ENCODE assay signal across 2 cellular contexts in genomic region chr17:81241203-81241602, GRCh38.
TF ChIP-seq lines count a peak whose summit lies in the region.

No MANE protein-coding gene starts in this region.

TF ChIP-seq in SK-N-SH, 30 proteins besides CTCF, POLR2A, EP300 and RAD21 (continued from another document):
- TF ChIP-seq PBX3 (IDR thresholded peaks at IDR 0.05) (no peak), FOXJ3 (CRISPR knock-in tag; IDR thresholded peaks at IDR 0.05) (no peak), GABPA (IDR thresholded peaks at IDR 0.05; ENCODE audit: low read depth) (no peak), FOXM1 (IDR thresholded peaks at IDR 0.05; ENCODE audit: low read depth) (no peak), EZH2phosphoT487 (IDR thresholded peaks at IDR 0.05; ENCODE audit: borderline replicate concordance, low read depth) (no peak), SMC3 (IDR thresholded peaks at IDR 0.05; ENCODE audit: low read depth, low read length) (no peak), TAF1 (IDR thresholded peaks at IDR 0.05; ENCODE audit: borderline replicate concordance, low read depth, low read length) (no peak), GATA2 (CRISPR knock-in tag; IDR thresholded peaks at IDR 0.05) (no peak), MAX (IDR thresholded peaks at IDR 0.05; ENCODE audit: low read depth) (no peak), YY1 (IDR thresholded peaks at IDR 0.05; ENCODE audit: low read depth) (no peak)
TF ChIP-seq in SK-N-SH: peak in this region for 0.

TF ChIP-seq in SK-N-SH treated with all-trans-retinoic acid at 6 μM for 48 hours, 23 proteins besides CTCF, POLR2A, EP300 and RAD21 (continued from another document):
- TF ChIP-seq ZNF565 (CRISPR knock-in tag; conservative IDR thresholded peaks at IDR 0.05; ENCODE audit: low read depth) = no peak
- no peak for TF ChIP-seq RARB (CRISPR knock-in tag; IDR thresholded peaks at IDR 0.05)
- TF ChIP-seq BACH2 (CRISPR knock-in tag; IDR thresholded peaks at IDR 0.05; ENCODE audit: borderline replicate concordance) = no peak
- no peak for TF ChIP-seq ZFP30 (CRISPR knock-in tag; IDR thresholded peaks at IDR 0.05)
- no peak for TF ChIP-seq POU6F1 (CRISPR knock-in tag; IDR thresholded peaks at IDR 0.05; ENCODE audit: borderline replicate concordance, low read depth)
- no peak for TF ChIP-seq OSR1 (CRISPR knock-in tag; IDR thresholded peaks at IDR 0.05)
- no peak for TF ChIP-seq ESRRG (CRISPR knock-in tag; IDR thresholded peaks at IDR 0.05)
- TF ChIP-seq GLIS3 (CRISPR knock-in tag; IDR thresholded peaks at IDR 0.05) = no peak
- no peak for TF ChIP-seq TSHZ2 (CRISPR knock-in tag; IDR thresholded peaks at IDR 0.05)
- TF ChIP-seq CSRNP3 (CRISPR knock-in tag; IDR thresholded peaks at IDR 0.05) = no peak
- TF ChIP-seq ARNTL (CRISPR knock-in tag; IDR thresholded peaks at IDR 0.05; ENCODE audit: borderline replicate concordance, low read depth) = no peak
